In genomic region chr9:136403915-136404800, GRCh38 we compare ENCODE assay signal across 1 cellular context.
TF ChIP-seq lines count a peak whose summit lies in the region.

No MANE protein-coding gene starts in this region.

TF ChIP-seq in GM12878, 131 proteins besides CTCF, POLR2A, EP300 and RAD21 (continues in another document):
- TF ChIP-seq ZBTB33 (IDR thresholded peaks at IDR 0.05) = no peak
- no peak for TF ChIP-seq FOXK2 (IDR thresholded peaks at IDR 0.05)
- peak; percentile 21; the same call in 1 of the 2 replicates for TF ChIP-seq MLLT1 (IDR thresholded peaks at IDR 0.05)
- TF ChIP-seq NRF1 (conservative IDR thresholded peaks at IDR 0.05; ENCODE audit: low read depth, low read length) = no peak
- TF ChIP-seq POLR2AphosphoS2 (IDR thresholded peaks at IDR 0.05; ENCODE audit: low read depth, low read length) = no peak
- 0 out of 2 replicates have a peak, but pooled peaks have one; percentile 4 for TF ChIP-seq TCF12 (IDR thresholded peaks at IDR 0.05; ENCODE audit: low read depth, low read length)
- TF ChIP-seq NFXL1 (IDR thresholded peaks at IDR 0.05; ENCODE audit: borderline replicate concordance) = no peak
- TF ChIP-seq ZNF687 (IDR thresholded peaks at IDR 0.05) = peak; percentile 59; the same call in 1 of the 2 replicates
- TF ChIP-seq CHD4 (IDR thresholded peaks at IDR 0.05) = no peak
- TF ChIP-seq MTA3 (IDR thresholded peaks at IDR 0.05; ENCODE audit: borderline replicate concordance, low read length) = 0 out of 2 replicates have a peak, but pooled peaks have one; percentile 5
- no peak for TF ChIP-seq ZZZ3 (IDR thresholded peaks at IDR 0.05; ENCODE audit: control insufficient read depth, insufficient read length, low read depth)
- no peak for TF ChIP-seq IRF3 (IDR thresholded peaks at IDR 0.05)
- TF ChIP-seq STAT3 (IDR thresholded peaks at IDR 0.05; ENCODE audit: low read depth, low read length) = no peak
- no peak for TF ChIP-seq PBX3 (IDR thresholded peaks at IDR 0.05; ENCODE audit: insufficient replicate concordance, low read depth, low read length)
- TF ChIP-seq MEF2A (IDR thresholded peaks at IDR 0.05; ENCODE audit: insufficient read depth, low read depth, low read length) = peak; percentile 74
- no peak for TF ChIP-seq CEBPB (IDR thresholded peaks at IDR 0.05; ENCODE audit: borderline replicate concordance in 1 of 2, low read depth in 2 of 2, low read length in 2 of 2)
- no peak; a peak in 1 of 4 replicates for TF ChIP-seq IKZF2 (IDR thresholded peaks at IDR 0.05)
- TF ChIP-seq KAT2A (conservative IDR thresholded peaks at IDR 0.05; ENCODE audit: control insufficient read depth, low read depth, low read length) = no peak
- TF ChIP-seq CBFB (IDR thresholded peaks at IDR 0.05; ENCODE audit: low read depth) = 0 out of 2 replicates have a peak, but pooled peaks have one; percentile 54
- 0 out of 3 replicates have a peak, but pooled peaks have one; percentile 4 for TF ChIP-seq POU2F2 (IDR thresholded peaks at IDR 0.05; ENCODE audit: borderline replicate concordance, low read depth, low read length)
- no peak for TF ChIP-seq IRF4 (IDR thresholded peaks at IDR 0.05; ENCODE audit: low read depth, low read length)
- TF ChIP-seq RBBP5 (conservative IDR thresholded peaks at IDR 0.05) = no peak
- TF ChIP-seq MTA2 (IDR thresholded peaks at IDR 0.05; ENCODE audit: low read depth) = peak; percentile 49; the same call in 1 of the 2 replicates
- TF ChIP-seq TCF3 (IDR thresholded peaks at IDR 0.05; ENCODE audit: borderline replicate concordance, insufficient read depth, low read depth, low read length) = no peak
- TF ChIP-seq FOS (IDR thresholded peaks at IDR 0.05; ENCODE audit: borderline replicate concordance, extremely low read depth, insufficient read length) = no peak
- peak; percentile 54 for TF ChIP-seq E2F8 (IDR thresholded peaks at IDR 0.05; ENCODE audit: low read depth, partially characterized antibody)
- TF ChIP-seq FOXM1 (IDR thresholded peaks at IDR 0.05; ENCODE audit: low read depth, low read length) = no peak
- TF ChIP-seq CHD2 (IDR thresholded peaks at IDR 0.05; ENCODE audit: borderline replicate concordance, low read depth, low read length) = no peak
- TF ChIP-seq MEF2B (IDR thresholded peaks at IDR 0.05; ENCODE audit: partially characterized antibody, poor library complexity, severe bottlenecking) = peak; percentile 52
- no peak for TF ChIP-seq SUZ12 (IDR thresholded peaks at IDR 0.05; ENCODE audit: unreplicated experiment)
- no peak for TF ChIP-seq YY1 (IDR thresholded peaks at IDR 0.05; ENCODE audit: low read depth, low read length)
- TF ChIP-seq RCOR1 (conservative IDR thresholded peaks at IDR 0.05; ENCODE audit: low read depth, low read length) = no peak
- no peak for TF ChIP-seq CHD1 (IDR thresholded peaks at IDR 0.05; ENCODE audit: low read depth, low read length)
- TF ChIP-seq BHLHE40 (IDR thresholded peaks at IDR 0.05; ENCODE audit: borderline replicate concordance in 1 of 2, low read depth in 2 of 2, low read length in 1 of 2) = no peak; a peak in 1 of 4 replicates
- TF ChIP-seq DPF2 (IDR thresholded peaks at IDR 0.05) = 0 out of 2 replicates have a peak, but pooled peaks have one; percentile 48
- TF ChIP-seq SMC3 (IDR thresholded peaks at IDR 0.05; ENCODE audit: borderline replicate concordance, low read length) = no peak
- peak; percentile 85 for TF ChIP-seq CREB1 (IDR thresholded peaks at IDR 0.05; ENCODE audit: low read depth)
- peak; percentile 69 for TF ChIP-seq CREM (IDR thresholded peaks at IDR 0.05; ENCODE audit: low read depth)
- no peak for TF ChIP-seq TCF7 (IDR thresholded peaks at IDR 0.05; ENCODE audit: borderline replicate concordance)
- TF ChIP-seq BACH1 (IDR thresholded peaks at IDR 0.05; ENCODE audit: borderline replicate concordance) = peak; percentile 1; the same call in 1 of the 2 replicates
- TF ChIP-seq HDGF (IDR thresholded peaks at IDR 0.05) = peak; percentile 76; the same call in 1 of the 2 replicates
- TF ChIP-seq PKNOX1 (IDR thresholded peaks at IDR 0.05) = no peak
- TF ChIP-seq ZNF622 (IDR thresholded peaks at IDR 0.05) = no peak
- TF ChIP-seq ATF7 (IDR thresholded peaks at IDR 0.05; ENCODE audit: low read depth) = 0 out of 2 replicates have a peak, but pooled peaks have one; percentile 25
- TF ChIP-seq EED (IDR thresholded peaks at IDR 0.05; ENCODE audit: low read depth) = peak; percentile 53; the same call in 1 of the 2 replicates
- TF ChIP-seq TBL1XR1 (IDR thresholded peaks at IDR 0.05; ENCODE audit: low read depth, low read length) = 0 out of 2 replicates have a peak, but pooled peaks have one; percentile 26
- no peak for TF ChIP-seq YBX1 (IDR thresholded peaks at IDR 0.05)
- TF ChIP-seq IKZF1 (conservative IDR thresholded peaks at IDR 0.05) = peak; percentile 60; the same call in 1 of the 2 replicates
- TF ChIP-seq ZBTB4 (CRISPR knock-in tag; IDR thresholded peaks at IDR 0.05) = no peak
- TF ChIP-seq RUNX3 (IDR thresholded peaks at IDR 0.05; ENCODE audit: low read length) = peak; percentile 90
- no peak for TF ChIP-seq SMAD5 (IDR thresholded peaks at IDR 0.05; ENCODE audit: low read depth)
- no peak for TF ChIP-seq PAX5 (IDR thresholded peaks at IDR 0.05; ENCODE audit: borderline replicate concordance, low read depth, low read length)
